In genomic region chr7:17991866-17992648, GRCh38 we compare ENCODE assay signal across 12 cellular contexts. TPM values are rescaled to one million over a fixed set of nuclear protein-coding genes. Genes with fewer than 3 reads are reported as not detected.
DNase-seq lines count a peak whose midpoint lies in the region; ATAC-seq and TF ChIP-seq lines count a peak whose summit lies in the region.
"Had no signal": no experiment of that assay in that cellular context is flagged by ENCODE, and none has a peak within 500 bp of the region (broad histone marks: within the 10 kb centered on the region; RNA-seq: fewer than 3 reads in every experiment).

No MANE protein-coding gene starts in this region.

- CTCF ChIA-PET in RWPE1 (lab: Yijun Ruan, JAX): no interaction called here

- intact Hi-C loops in left ventricle myocardium superior (cut with micrococcal nuclease): no loop called here

- peak overlapping the region; percentile 73 for H3K27ac ChIP-seq in cardiac muscle cell
- no peak overlapping the region for H3K27ac ChIP-seq in suprapubic skin
- no peak overlapping the region for H3K27ac ChIP-seq in RWPE1

- no peak overlapping the region for H3K27ac Mint-ChIP-seq in type B pancreatic cell
- H3K27ac Mint-ChIP-seq: CD8-positive, alpha-beta memory T cell had no signal

- peak in 1 of 2 donors; percentile 39 for DNase-seq in cardiac muscle cell (ENCODE audit: low read depth in 1 of 2, low spot score in 1 of 2)
- no peak for DNase-seq in left ventricle myocardium superior
- no peak for DNase-seq in fibroblast of villous mesenchyme (ENCODE audit: low read depth)
- no peak for DNase-seq in type B pancreatic cell (ENCODE audit: extremely low spot score, unreplicated experiment)
- DNase-seq in suprapubic skin (ENCODE audit: low spot score in 2 of 2): no peak
- no peak for DNase-seq in RWPE1 (ENCODE audit: low spot score)
- DNase-seq: CD8-positive, alpha-beta memory T cell; NCI-H510A treated with DMSO at 0.1 percent for 48 hours; thyroid gland had no signal

- no peaks in the 10 kb centered on the region for H3K4me1 Mint-ChIP-seq in type B pancreatic cell (ENCODE audit: unreplicated experiment)
- H3K4me1 Mint-ChIP-seq: CD8-positive, alpha-beta memory T cell had no signal

- no peaks in the 10 kb centered on the region for H3K36me3 ChIP-seq in cardiac muscle cell
- no peaks in the 10 kb centered on the region for H3K36me3 ChIP-seq in suprapubic skin
- H3K36me3 ChIP-seq: thyroid gland had no signal

- H3K27me3 Mint-ChIP-seq in type B pancreatic cell: no peaks in the 10 kb centered on the region

- H3K4me3 Mint-ChIP-seq in type B pancreatic cell: no peak overlapping the region
- H3K4me3 Mint-ChIP-seq: CD8-positive, alpha-beta memory T cell had no signal

- no peak for TF ChIP-seq POLR2A in suprapubic skin (IDR thresholded peaks at IDR 0.05)

- H3K9me3 ChIP-seq in cardiac muscle cell (ENCODE audit: low read depth) (no peaks in the 10 kb centered on the region), suprapubic skin (no peaks in the 10 kb centered on the region)
- H3K9me3 ChIP-seq: thyroid gland had no signal

- TF ChIP-seq EP300 in suprapubic skin (IDR thresholded peaks at IDR 0.05): no peak

- ATAC-seq in left ventricle myocardium superior: no peak
- peak; percentile 66; the same call in 2 of the 3 replicates for ATAC-seq in SK-N-SH treated with all-trans-retinoic acid at 6 μM for 48 hours
- ATAC-seq in GM19463 (IDR thresholded peaks at IDR 0.05; ENCODE audit: unreplicated experiment): no peak

- H3K27me3 ChIP-seq in cardiac muscle cell (no peaks in the 10 kb centered on the region), suprapubic skin (no peaks in the 10 kb centered on the region)
- H3K27me3 ChIP-seq: thyroid gland had no signal

- H3K9me3 Mint-ChIP-seq in type B pancreatic cell: no peaks in the 10 kb centered on the region
- H3K9me3 Mint-ChIP-seq: CD8-positive, alpha-beta memory T cell had no signal

- 56% methylated on average over 13 of the region's 13 CpGs for WGBS in suprapubic skin

- H3K36me3 Mint-ChIP-seq in type B pancreatic cell: no peaks in the 10 kb centered on the region
- H3K36me3 Mint-ChIP-seq: CD8-positive, alpha-beta memory T cell had no signal

- peaks cover 44% of the 10 kb centered on the region for H3K4me1 ChIP-seq in cardiac muscle cell (ENCODE audit: low read depth)
- H3K4me1 ChIP-seq in suprapubic skin: no peaks in the 10 kb centered on the region

- H3K4me3 ChIP-seq in cardiac muscle cell (no peak overlapping the region), fibroblast of villous mesenchyme (ENCODE audit: low read depth, low read length) (no peak overlapping the region), suprapubic skin (no peak overlapping the region)
- H3K4me3 ChIP-seq: thyroid gland had no signal

- POLR2A ChIA-PET in RWPE1 (lab: Yijun Ruan, JAX; ENCODE audit: low non-redundant PET): no interaction called here

- TF ChIP-seq CTCF in cardiac muscle cell (IDR thresholded peaks at IDR 0.05; ENCODE audit: low read depth, low read length) (peak; percentile 34), fibroblast of villous mesenchyme (IDR thresholded peaks at IDR 0.05; ENCODE audit: insufficient read depth, low read depth, low read length) (peak; percentile 62), type B pancreatic cell (conservative IDR thresholded peaks at IDR 0.05) (peak; percentile 43), suprapubic skin (IDR thresholded peaks at IDR 0.05) (no peak), RWPE1 (conservative IDR thresholded peaks at IDR 0.05; ENCODE audit: low read depth) (no peak)

TF ChIP-seq in SK-N-SH treated with all-trans-retinoic acid at 6 μM for 48 hours, 23 proteins besides CTCF, POLR2A, EP300 and RAD21 (continues in another document):
- TF ChIP-seq ARNTL (CRISPR knock-in tag; IDR thresholded peaks at IDR 0.05; ENCODE audit: borderline replicate concordance, low read depth): no peak
- TF ChIP-seq PPARA (CRISPR knock-in tag; IDR thresholded peaks at IDR 0.05; ENCODE audit: borderline replicate concordance): no peak
- no peak for TF ChIP-seq ZC3H10 (CRISPR knock-in tag; IDR thresholded peaks at IDR 0.05)
- TF ChIP-seq CSRNP3 (CRISPR knock-in tag; IDR thresholded peaks at IDR 0.05): no peak
- no peak for TF ChIP-seq ZNF565 (CRISPR knock-in tag; conservative IDR thresholded peaks at IDR 0.05; ENCODE audit: low read depth)
- TF ChIP-seq CREB5 (CRISPR knock-in tag; IDR thresholded peaks at IDR 0.05; ENCODE audit: low read depth): no peak
- TF ChIP-seq RARB (CRISPR knock-in tag; IDR thresholded peaks at IDR 0.05): no peak
- no peak for TF ChIP-seq TOX (CRISPR knock-in tag; IDR thresholded peaks at IDR 0.05; ENCODE audit: borderline replicate concordance)
- TF ChIP-seq ZNF70 (CRISPR knock-in tag; IDR thresholded peaks at IDR 0.05): no peak
- TF ChIP-seq OSR1 (CRISPR knock-in tag; IDR thresholded peaks at IDR 0.05): no peak
- no peak for TF ChIP-seq ZFP30 (CRISPR knock-in tag; IDR thresholded peaks at IDR 0.05)
- no peak for TF ChIP-seq PATZ1 (CRISPR knock-in tag; IDR thresholded peaks at IDR 0.05; ENCODE audit: borderline replicate concordance)
- TF ChIP-seq ZNF8 (CRISPR knock-in tag; IDR thresholded peaks at IDR 0.05): no peak
- TF ChIP-seq ISL1 (CRISPR knock-in tag; IDR thresholded peaks at IDR 0.05): no peak
- no peak for TF ChIP-seq GLIS3 (CRISPR knock-in tag; IDR thresholded peaks at IDR 0.05)
- no peak for TF ChIP-seq POU6F1 (CRISPR knock-in tag; IDR thresholded peaks at IDR 0.05; ENCODE audit: borderline replicate concordance, low read depth)
- no peak for TF ChIP-seq CSDC2 (CRISPR knock-in tag; IDR thresholded peaks at IDR 0.05)
- TF ChIP-seq SNAI2 (CRISPR knock-in tag; IDR thresholded peaks at IDR 0.05): no peak

RNA-seq across cellular contexts. Expression of gene PRPS1L1, which starts 35.6 kb away (rescaled TPM):
- total RNA-seq in cardiac muscle cell (not detected in 2 replicates), left ventricle myocardium superior (not detected), fibroblast of villous mesenchyme (not detected in 2 replicates), type B pancreatic cell (ENCODE audit: low replicate concordance) (not detected in 2 replicates), suprapubic skin (under 1 TPM in 1 of 4 donors, not detected in 3; 0.89 TPM)
- polyA plus RNA-seq in cardiac muscle cell: not detected in 2 replicates
- total RNA-seq: CD8-positive, alpha-beta memory T cell; dermis microvascular lymphatic vessel endothelial cell; thyroid gland had no signal
- polyA plus RNA-seq: CD8-positive, alpha-beta memory T cell had no signal

RNA-seq across cellular contexts. Expression of gene SNX13, which starts 51.8 kb away (rescaled TPM):
- total RNA-seq in cardiac muscle cell (41.3 and 86.8 TPM in 2 replicates), left ventricle myocardium superior (62.6 TPM), fibroblast of villous mesenchyme (49.0 and 51.8 TPM in 2 replicates), type B pancreatic cell (ENCODE audit: low replicate concordance) (48.9 and 49.8 TPM in 2 replicates), suprapubic skin (10 to 100 TPM; 32.7 to 69.9 (median 59.7) TPM)
- polyA plus RNA-seq in cardiac muscle cell: 11.0 and 18.2 TPM in 2 replicates

Comparison
In these comparisons a context has a peak if more than half of its experiments do, and no peak if none do; other contexts are left out.
1. CTCF ChIP-seq: peak in cardiac muscle cell (single experiment), fibroblast of villous mesenchyme (single experiment) and type B pancreatic cell (single experiment); none in suprapubic skin (0 of 2) and RWPE1 (single experiment).